Comparison of ENCODE assay signal across 10 cellular contexts in the genomic region with DNA sequence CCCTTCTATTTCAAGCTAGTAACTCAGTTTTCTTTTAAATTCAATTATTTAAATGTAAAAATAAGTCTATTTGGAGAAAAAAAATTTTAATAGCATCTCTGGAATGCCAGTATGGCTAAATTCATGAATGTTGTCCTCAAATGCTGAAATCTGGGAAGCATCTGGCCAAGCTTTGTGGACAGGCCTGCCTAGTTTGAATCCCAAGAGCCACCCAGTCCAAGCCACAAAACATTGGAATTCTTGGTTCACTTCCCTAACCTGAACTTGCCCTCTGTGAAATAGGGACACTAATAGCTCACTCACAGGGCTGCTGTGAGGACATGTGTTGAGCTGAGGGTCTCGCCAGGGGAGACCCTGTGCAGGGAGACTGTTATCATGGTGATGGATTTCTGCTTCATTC. TPM values are rescaled to one million over a fixed set of nuclear protein-coding genes. Genes with fewer than 3 reads are reported as not detected.
DNase-seq lines count a peak whose midpoint lies in the region; ATAC-seq, FAIRE-seq and TF ChIP-seq lines count a peak whose summit lies in the region.
"Not testable (repeated sequence)": the region's sequence is repeated elsewhere in the genome, so short reads cannot be mapped to it uniquely, and the experiment has no call there.
"Had no signal": no experiment of that assay in that cellular context is flagged by ENCODE, and none has a peak within 500 bp of the region (broad histone marks: within the 10 kb centered on the region; RNA-seq: fewer than 3 reads in every experiment).

No MANE protein-coding gene starts in this region.

- H3K9me3 ChIP-seq in osteoblast (ENCODE audit: low read depth, low read length): not testable (repeated sequence)

- H3K4me2 ChIP-seq in osteoblast (ENCODE audit: insufficient read depth, low read length): not testable (repeated sequence)

- TF ChIP-seq CTCF in cardiac fibroblast (IDR thresholded peaks at IDR 0.05; ENCODE audit: low read depth, low read length); osteoblast (IDR thresholded peaks at IDR 0.05; ENCODE audit: extremely low read depth, low read depth, low read length): not testable (repeated sequence)

- ATAC-seq in SK-N-SH treated with all-trans-retinoic acid at 6 μM for 48 hours: peak; percentile 71

- peak; percentile 34 for DNase-seq in GM03348 (ENCODE audit: low spot score)
- not testable (repeated sequence) for DNase-seq in GM18507 (ENCODE audit: extremely low spot score, insufficient read length, low read depth); osteoblast (ENCODE audit: insufficient read length, low spot score, missing footprints)
- peak; percentile 1 to 44 for DNase-seq in cardiac fibroblast (ENCODE audit: low read depth in 2 of 2)
- DNase-seq in fibroblast of peridontal ligament (ENCODE audit: extremely low read depth): peak; percentile 68

- not testable (repeated sequence) for H3K27me3 ChIP-seq in ACC112 (ENCODE audit: insufficient read depth, low read length); osteoblast (ENCODE audit: insufficient read depth, low read length)

- H3K79me2 ChIP-seq in ACC112 (ENCODE audit: control insufficient read depth, insufficient read depth, low read length, unreplicated experiment); osteoblast (ENCODE audit: insufficient read depth, low read length): not testable (repeated sequence)

- not testable (repeated sequence) for H3K4me3 ChIP-seq in ACC112 (ENCODE audit: low read depth, low read length); cardiac fibroblast (replicated peaks in 1 of 2; ENCODE audit: low read depth in 2 of 2, low read length in 2 of 2); osteoblast (ENCODE audit: insufficient read depth, low read length)

- not testable (repeated sequence) for H2AFZ ChIP-seq in ACC112 (ENCODE audit: low read length, unreplicated experiment); osteoblast (ENCODE audit: low read length)

- H4K20me1 ChIP-seq in osteoblast (ENCODE audit: insufficient read depth, low read length): not testable (repeated sequence)

- H3K27ac ChIP-seq in ACC112 (ENCODE audit: low read depth, low read length): peak overlapping the region; percentile 79
- H3K27ac ChIP-seq in osteoblast (ENCODE audit: low read depth, low read length): peak overlapping the region; percentile 80

- FAIRE-seq in GM18507 (lab: Jason Lieb, UNC): peak; percentile 15

- not testable (repeated sequence) for H3K36me3 ChIP-seq in ACC112 (ENCODE audit: insufficient read depth, low read length); osteoblast (ENCODE audit: insufficient read depth, low read length)

- H3K4me1 ChIP-seq in ACC112 (ENCODE audit: control insufficient read depth, insufficient read depth, low read length, unreplicated experiment); osteoblast (ENCODE audit: insufficient read depth, low read length): not testable (repeated sequence)

TF ChIP-seq in SK-N-SH treated with all-trans-retinoic acid at 6 μM for 48 hours, 23 proteins besides CTCF, POLR2A, EP300 and RAD21:
- 0 out of 2 replicates have a peak, but pooled peaks have one; percentile 11 for TF ChIP-seq ISL1 (CRISPR knock-in tag; IDR thresholded peaks at IDR 0.05)

RNA-seq across cellular contexts. Expression of gene TMEM50A, which starts 28.6 kb away (rescaled TPM):
- total RNA-seq in osteoblast: 153 and 165 TPM in 2 replicates

RNA-seq across cellular contexts. Expression of gene RHD, which starts 37.2 kb away (rescaled TPM):
- not detected in 2 replicates for total RNA-seq in osteoblast
- total RNA-seq: B cell; CD8-positive, alpha-beta memory T cell; HT1080 had no signal
